ENCODE assay signal across 29 cellular contexts in genomic region chr1:172386046-172386445, GRCh38. TPM values are rescaled to one million over a fixed set of nuclear protein-coding genes. Genes with fewer than 3 reads are reported as not detected.
"Had no signal": no experiment of that assay in that cellular context is flagged by ENCODE, and none has a peak within 500 bp of the region (broad histone marks: within the 10 kb centered on the region; RNA-seq: fewer than 3 reads in every experiment).

No MANE protein-coding gene starts in this region.

- H3K9me3 ChIP-seq: heart right ventricle, left ventricle myocardium inferior, mucosa of descending colon, pancreas, prostate gland, spleen, tibial nerve, upper lobe of left lung had no signal

- ATAC-seq: heart right ventricle; mucosa of descending colon; naive thymus-derived CD4-positive, alpha-beta T cell; natural killer cell treated with Interleukin-12 subunit alpha and Interleukin-12 subunit beta and Interleukin-15 and Interleukin-18, amount 100 ng/mL, for 72 hours; pancreas; right cardiac atrium; sciatic nerve; stimulated activated effector memory CD8-positive, alpha-beta T cell treated with anti-CD3 and anti-CD28 coated beads, Interleukin-12 subunit alpha, Interleukin-12 subunit beta, amount 100 ng/mL, for 72 hours; stimulated activated naive CD8-positive, alpha-beta T cell treated with anti-CD3 and anti-CD28 coated beads, Interleukin-15, amount 100 ng/mL, for 72 hours had no signal

- H3K27ac ChIP-seq: heart right ventricle, left ventricle myocardium inferior, pancreas, prostate gland, skin epidermis, spleen, tibial nerve, upper lobe of left lung had no signal

- H3K9me3 Mint-ChIP-seq: natural killer cell treated with Interleukin-12 subunit alpha and Interleukin-12 subunit beta and Interleukin-15 and Interleukin-18, amount 100 ng/mL, for 72 hours; stimulated activated effector memory CD8-positive, alpha-beta T cell treated with anti-CD3 and anti-CD28 coated beads, Interleukin-12 subunit alpha, Interleukin-12 subunit beta, amount 100 ng/mL, for 72 hours; stimulated activated naive CD8-positive, alpha-beta T cell treated with anti-CD3 and anti-CD28 coated beads, Interleukin-15, amount 100 ng/mL, for 72 hours had no signal

- H3K27me3 Mint-ChIP-seq: natural killer cell treated with Interleukin-12 subunit alpha and Interleukin-12 subunit beta and Interleukin-15 and Interleukin-18, amount 100 ng/mL, for 72 hours; stimulated activated naive CD8-positive, alpha-beta T cell treated with anti-CD3 and anti-CD28 coated beads, Interleukin-15, amount 100 ng/mL, for 72 hours had no signal

- H3K4me3 ChIP-seq: heart right ventricle, hepatocyte, left ventricle myocardium inferior, lung, mucosa of descending colon, pancreas, prostate gland, skin epidermis, spleen, tibial nerve, upper lobe of left lung had no signal

- DNase-seq: heart right ventricle; islet precursor cell; left ventricle myocardium inferior; mesendoderm; midbrain; mucosa of descending colon; naive thymus-derived CD4-positive, alpha-beta T cell; pancreas; posterior cingulate gyrus; retina; right cardiac atrium; spleen; stimulated activated CD4-positive, alpha-beta T cell treated with anti-CD3 and anti-CD28 coated beads, Interleukin-4, amount 100 ng/mL, for 24 hours; stimulated activated naive CD4-positive, alpha-beta T cell treated with Interleukin-2 at 50 U/mL for 16 hours; stimulated activated naive CD8-positive, alpha-beta T cell treated with anti-CD3 and anti-CD28 coated beads, Interleukin-15, amount 100 ng/mL, for 72 hours; substantia nigra; upper lobe of left lung had no signal

- H3K36me3 Mint-ChIP-seq: natural killer cell treated with Interleukin-12 subunit alpha and Interleukin-12 subunit beta and Interleukin-15 and Interleukin-18, amount 100 ng/mL, for 72 hours; stimulated activated effector memory CD8-positive, alpha-beta T cell treated with anti-CD3 and anti-CD28 coated beads, Interleukin-12 subunit alpha, Interleukin-12 subunit beta, amount 100 ng/mL, for 72 hours had no signal

- H3K27me3 ChIP-seq: heart right ventricle, hepatocyte, pancreas, spleen, tibial nerve, upper lobe of left lung had no signal

- H3K4me3 Mint-ChIP-seq: naive thymus-derived CD4-positive, alpha-beta T cell; natural killer cell treated with Interleukin-12 subunit alpha and Interleukin-12 subunit beta and Interleukin-15 and Interleukin-18, amount 100 ng/mL, for 72 hours; stimulated activated effector memory CD8-positive, alpha-beta T cell treated with anti-CD3 and anti-CD28 coated beads, Interleukin-12 subunit alpha, Interleukin-12 subunit beta, amount 100 ng/mL, for 72 hours; stimulated activated naive CD8-positive, alpha-beta T cell treated with anti-CD3 and anti-CD28 coated beads, Interleukin-15, amount 100 ng/mL, for 72 hours had no signal

- H2AFZ ChIP-seq: hepatocyte had no signal

- H3K79me2 ChIP-seq: hepatocyte had no signal

- H3K27ac Mint-ChIP-seq: naive thymus-derived CD4-positive, alpha-beta T cell; stimulated activated effector memory CD8-positive, alpha-beta T cell treated with anti-CD3 and anti-CD28 coated beads, Interleukin-12 subunit alpha, Interleukin-12 subunit beta, amount 100 ng/mL, for 72 hours; stimulated activated naive CD8-positive, alpha-beta T cell treated with anti-CD3 and anti-CD28 coated beads, Interleukin-15, amount 100 ng/mL, for 72 hours had no signal

- H3K36me3 ChIP-seq: heart right ventricle, left ventricle myocardium inferior, pancreas, prostate gland, spleen, tibial nerve had no signal

- H3K4me2 ChIP-seq: hepatocyte had no signal

RNA-seq across cellular contexts. Expression of gene C1orf105, which starts 34.4 kb away (rescaled TPM):
- total RNA-seq: kidney epithelial cell; lung; mucosa of descending colon; natural killer cell treated with Interleukin-12 subunit alpha and Interleukin-12 subunit beta and Interleukin-15 and Interleukin-18, amount 100 ng/mL, for 72 hours; omental fat pad; pancreas; sciatic nerve; spleen; temporal lobe; tibial nerve; upper lobe of left lung had no signal
- polyA plus RNA-seq: lung; naive thymus-derived CD4-positive, alpha-beta T cell; pancreas; spleen; urinary bladder had no signal
